Comparison of ENCODE assay signal across 16 cellular contexts in the genomic region with DNA sequence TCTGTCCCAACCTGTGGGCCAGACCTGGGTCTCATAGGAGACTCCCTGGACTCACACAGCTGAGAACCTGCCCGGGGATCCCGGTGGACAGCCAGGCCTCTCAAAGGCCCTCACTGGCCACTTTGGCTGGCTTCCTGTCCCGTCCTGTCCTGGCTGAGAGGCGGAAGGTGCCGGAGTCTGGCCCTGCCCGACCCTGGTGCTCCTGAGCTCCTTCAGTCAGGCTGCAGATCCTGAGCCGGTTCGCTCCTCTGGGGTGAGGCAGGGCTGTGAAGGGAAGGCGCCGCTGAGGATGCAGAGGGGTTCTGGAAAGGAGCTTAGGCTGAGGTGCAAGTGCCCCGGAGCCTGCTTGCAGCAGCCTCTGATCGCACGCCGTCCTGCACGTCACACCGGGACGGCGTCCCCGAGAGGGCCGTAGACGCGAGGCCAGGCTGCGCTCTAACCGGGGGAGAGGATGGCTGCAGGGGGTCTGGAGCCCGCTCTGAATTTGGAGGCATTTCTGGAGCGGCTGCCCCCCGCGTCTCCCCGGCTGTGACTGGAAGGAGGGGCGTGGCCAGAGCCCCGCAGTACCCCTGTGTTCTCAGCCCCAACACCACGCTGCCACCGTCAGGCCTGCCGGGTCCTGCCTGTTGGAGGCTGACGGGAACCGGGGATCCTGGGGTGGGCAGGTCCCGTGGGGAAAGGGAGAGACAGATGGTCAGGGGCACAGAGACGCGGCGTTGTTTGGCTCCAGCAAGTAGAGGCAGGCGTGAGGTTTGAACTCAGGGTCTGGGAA.
"Had no signal": no experiment of that assay in that cellular context is flagged by ENCODE, and none has a peak within 500 bp of the region (broad histone marks: within the 10 kb centered on the region; RNA-seq: fewer than 3 reads in every experiment).

No MANE protein-coding gene starts in this region.

- H3K9me3 ChIP-seq: esophagus muscularis mucosa, ovary, thoracic aorta, uterus had no signal

- H3K4me3 Mint-ChIP-seq: nephron progenitor cell; T-helper 1 cell treated with Interleukin-12 subunit alpha and Interleukin-12 subunit beta and Interleukin-4 antibody, amounts not matched to agents 30 μg/mL and 1 μg/mL, for 36 hours had no signal

- H3K9me3 Mint-ChIP-seq: activated naive CD4-positive, alpha-beta T cell treated with anti-CD3 and anti-CD28 coated beads, Interleukin-2, amount 50 U/mL, for 72 hours; nephron progenitor cell; T-helper 1 cell treated with Interleukin-12 subunit alpha and Interleukin-12 subunit beta and Interleukin-4 antibody, amounts not matched to agents 30 μg/mL and 1 μg/mL, for 36 hours had no signal

- DNase-seq: activated effector memory CD4-positive, alpha-beta T cell treated with Interleukin-2 at 50 U/mL for 16 hours; brain microvascular endothelial cell; cerebellar nuclear complex; dermis blood vessel endothelial cell; head of caudate nucleus; left ventricle myocardium superior; mesenchymal stem cell; nephron progenitor cell; ovary; stimulated activated CD4-positive, alpha-beta T cell treated with anti-CD3 and anti-CD28 coated beads, Interleukin-2, amount 100 ng/mL, for 48 hours; stimulated activated naive CD8-positive, alpha-beta T cell treated with anti-CD3 and anti-CD28 coated beads, Interleukin-15, Interleukin-2, amounts not matched to agents 100 U/mL and 50 U/mL, for 24 hours; uterus had no signal

- ATAC-seq: activated naive CD4-positive, alpha-beta T cell treated with anti-CD3 and anti-CD28 coated beads, Interleukin-2, amount 50 U/mL, for 72 hours; left ventricle myocardium superior; stimulated activated naive CD8-positive, alpha-beta T cell treated with anti-CD3 and anti-CD28 coated beads, Interleukin-15, Interleukin-2, amounts not matched to agents 100 U/mL and 50 U/mL, for 24 hours had no signal

- H3K27ac Mint-ChIP-seq: T-helper 1 cell treated with Interleukin-12 subunit alpha and Interleukin-12 subunit beta and Interleukin-4 antibody, amounts not matched to agents 30 μg/mL and 1 μg/mL, for 36 hours had no signal

- H3K27ac ChIP-seq: brain microvascular endothelial cell, esophagus muscularis mucosa, ovary, thoracic aorta, uterus had no signal

- H3K27me3 ChIP-seq: brain microvascular endothelial cell, esophagus muscularis mucosa, ovary, uterus had no signal
